2 cellular contexts compared by ENCODE assay signal in genomic region chr12:94100254-94100653, GRCh38.
TF ChIP-seq lines count a peak whose summit lies in the region.

No MANE protein-coding gene starts in this region.

TF ChIP-seq in endothelial cell of umbilical vein, 7 proteins besides CTCF, POLR2A, EP300 and RAD21:
- peak; percentile 47 for TF ChIP-seq FOS (IDR thresholded peaks at IDR 0.05; ENCODE audit: borderline replicate concordance, insufficient read depth, low read length)
- TF ChIP-seq EZH2 (IDR thresholded peaks at IDR 0.05; ENCODE audit: borderline replicate concordance, low read depth, low read length, severe bottlenecking) = no peak
- no peak for TF ChIP-seq POLR2AphosphoS5 (IDR thresholded peaks at IDR 0.05; ENCODE audit: insufficient read depth, low read depth, low read length)
- TF ChIP-seq GATA2 (IDR thresholded peaks at IDR 0.05; ENCODE audit: insufficient read depth, insufficient read length, low read depth, low read length) = peak; percentile 76
- TF ChIP-seq JUN (IDR thresholded peaks at IDR 0.05; ENCODE audit: borderline replicate concordance, insufficient read depth, insufficient read length, low read depth) = peak; percentile 30
- TF ChIP-seq MYC (IDR thresholded peaks at IDR 0.05; ENCODE audit: low read depth, low read length) = no peak
- no peak for TF ChIP-seq MAX (IDR thresholded peaks at IDR 0.05; ENCODE audit: insufficient read depth, insufficient read length)

TF ChIP-seq in HepG2, 621 proteins besides CTCF, POLR2A, EP300 and RAD21:
- TF ChIP-seq ZNF556 (CRISPR knock-in tag; IDR thresholded peaks at IDR 0.05; ENCODE audit: borderline replicate concordance) (no peak), SKIL (CRISPR knock-in tag; IDR thresholded peaks at IDR 0.05; ENCODE audit: borderline replicate concordance) (no peak)
TF ChIP-seq in HepG2: peak in this region for 0.
